In genomic region chr7:156549636-156550035, GRCh38 we compare ENCODE assay signal across 24 cellular contexts.
"Had no signal": no experiment of that assay in that cellular context is flagged by ENCODE, and none has a peak within 500 bp of the region (broad histone marks: within the 10 kb centered on the region; RNA-seq: fewer than 3 reads in every experiment).

No MANE protein-coding gene starts in this region.

- DNase-seq: colonic mucosa; cortex of kidney; effector CD8-positive, alpha-beta T cell; effector memory CD8-positive, alpha-beta T cell; endodermal cell; erythroblast; foreskin keratinocyte; heart left ventricle; hypothalamus; immature natural killer cell; islet precursor cell; kidney; kidney glomerular epithelial cell; left lung; left ventricle myocardium superior; lower lobe of right lung; mesenchymal stem cell; mucosa of descending colon had no signal

- H3K9me3 ChIP-seq: colonic mucosa, lower lobe of right lung, mucosa of descending colon had no signal

- H3K27me3 Mint-ChIP-seq: dendritic cell treated with granulocyte-macrophage colony-stimulating factor and Interleukin-4, amounts not matched to agents 40 ng/mL and 50 ng/mL, for 4 days had no signal

- ATAC-seq: effector memory CD8-positive, alpha-beta T cell; esophagus mucosa; foreskin keratinocyte; gastroesophageal sphincter; heart left ventricle; left lung; left ventricle myocardium superior; lower lobe of right lung; mucosa of descending colon had no signal

- H3K27ac ChIP-seq: colonic mucosa, epithelial cell of prostate, foreskin keratinocyte, gastroesophageal sphincter, heart left ventricle, hepatocyte, left lung, lower lobe of right lung had no signal

- H3K27me3 ChIP-seq: colonic mucosa, foreskin keratinocyte, gastroesophageal sphincter, heart left ventricle, hepatocyte, left lung had no signal

- H3K9me3 Mint-ChIP-seq: dendritic cell treated with granulocyte-macrophage colony-stimulating factor and Interleukin-4, amounts not matched to agents 40 ng/mL and 50 ng/mL, for 4 days; endodermal cell; mesothelial cell of epicardium had no signal

- H3K4me1 Mint-ChIP-seq: endodermal cell, immature natural killer cell, mesothelial cell of epicardium had no signal

- H3K4me3 ChIP-seq: colonic mucosa, gastroesophageal sphincter, heart left ventricle, hepatocyte, left lung, lower lobe of right lung, mucosa of descending colon had no signal

- H3K27ac Mint-ChIP-seq: dendritic cell treated with granulocyte-macrophage colony-stimulating factor and Interleukin-4, amounts not matched to agents 40 ng/mL and 50 ng/mL, for 4 days; effector memory CD8-positive, alpha-beta T cell; endodermal cell; immature natural killer cell; mesothelial cell of epicardium had no signal

- H3K4me1 ChIP-seq: colonic mucosa, foreskin keratinocyte, gastroesophageal sphincter, heart left ventricle, left lung, lower lobe of right lung had no signal

- H3K36me3 ChIP-seq: colonic mucosa, gastroesophageal sphincter, heart left ventricle, left lung, lower lobe of right lung had no signal

- H3K4me3 Mint-ChIP-seq: dendritic cell treated with granulocyte-macrophage colony-stimulating factor and Interleukin-4, amounts not matched to agents 40 ng/mL and 50 ng/mL, for 4 days; effector memory CD8-positive, alpha-beta T cell; endodermal cell; immature natural killer cell; mesothelial cell of epicardium had no signal

- H3K36me3 Mint-ChIP-seq: mesothelial cell of epicardium had no signal
